In the genomic region with DNA sequence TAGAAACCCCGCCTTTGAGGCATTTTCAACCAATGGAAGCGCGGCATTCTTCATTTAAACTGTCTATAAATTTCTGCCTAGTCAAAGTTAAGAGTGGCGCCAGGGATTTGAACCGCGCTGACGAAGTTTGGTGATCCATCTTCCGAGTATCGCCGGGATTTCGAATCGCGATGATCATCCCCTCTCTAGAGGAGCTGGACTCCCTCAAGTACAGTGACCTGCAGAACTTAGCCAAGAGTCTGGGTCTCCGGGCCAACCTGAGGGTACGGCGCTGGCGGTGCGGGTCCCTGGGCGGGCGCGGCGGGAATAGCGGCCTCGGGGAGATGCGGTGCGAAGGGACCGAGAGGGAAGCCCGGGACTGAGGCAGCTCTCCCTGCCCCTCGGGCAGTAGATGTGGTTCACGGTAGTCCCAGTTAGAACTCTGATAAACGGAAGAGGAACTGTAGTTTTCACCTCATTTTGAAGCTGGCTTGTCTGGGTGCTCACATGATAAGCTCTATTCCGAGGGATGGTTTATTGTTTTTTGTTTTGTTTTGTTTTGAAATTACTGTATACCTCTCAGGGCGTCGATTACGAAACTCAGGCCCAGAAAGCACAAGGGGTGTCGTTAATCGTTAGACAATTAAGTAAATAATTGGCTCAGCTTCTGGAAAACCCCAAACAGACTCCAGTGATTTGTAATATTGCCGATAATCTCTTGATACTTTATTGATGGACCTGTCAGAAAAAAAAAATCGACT, we compare ENCODE assay signal across 1 cellular context.
A peak's percentile ranks its signal among the peaks of the same experiment; 100 is the strongest.
TF ChIP-seq lines count a peak whose summit lies in the region.

A gene with protein sequence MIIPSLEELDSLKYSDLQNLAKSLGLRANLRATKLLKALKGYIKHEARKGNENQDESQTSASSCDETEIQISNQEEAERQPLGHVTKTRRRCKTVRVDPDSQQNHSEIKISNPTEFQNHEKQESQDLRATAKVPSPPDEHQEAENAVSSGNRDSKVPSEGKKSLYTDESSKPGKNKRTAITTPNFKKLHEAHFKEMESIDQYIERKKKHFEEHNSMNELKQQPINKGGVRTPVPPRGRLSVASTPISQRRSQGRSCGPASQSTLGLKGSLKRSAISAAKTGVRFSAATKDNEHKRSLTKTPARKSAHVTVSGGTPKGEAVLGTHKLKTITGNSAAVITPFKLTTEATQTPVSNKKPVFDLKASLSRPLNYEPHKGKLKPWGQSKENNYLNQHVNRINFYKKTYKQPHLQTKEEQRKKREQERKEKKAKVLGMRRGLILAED (plus strand): TSS at position 94 of the 740 bp plus-strand sequence. CDS start 77 bp downstream, at position 171.

TF ChIP-seq in K562, 482 proteins besides CTCF, POLR2A, EP300 and RAD21 (continued from another document and continues in another):
- TF ChIP-seq, protein P1, sequence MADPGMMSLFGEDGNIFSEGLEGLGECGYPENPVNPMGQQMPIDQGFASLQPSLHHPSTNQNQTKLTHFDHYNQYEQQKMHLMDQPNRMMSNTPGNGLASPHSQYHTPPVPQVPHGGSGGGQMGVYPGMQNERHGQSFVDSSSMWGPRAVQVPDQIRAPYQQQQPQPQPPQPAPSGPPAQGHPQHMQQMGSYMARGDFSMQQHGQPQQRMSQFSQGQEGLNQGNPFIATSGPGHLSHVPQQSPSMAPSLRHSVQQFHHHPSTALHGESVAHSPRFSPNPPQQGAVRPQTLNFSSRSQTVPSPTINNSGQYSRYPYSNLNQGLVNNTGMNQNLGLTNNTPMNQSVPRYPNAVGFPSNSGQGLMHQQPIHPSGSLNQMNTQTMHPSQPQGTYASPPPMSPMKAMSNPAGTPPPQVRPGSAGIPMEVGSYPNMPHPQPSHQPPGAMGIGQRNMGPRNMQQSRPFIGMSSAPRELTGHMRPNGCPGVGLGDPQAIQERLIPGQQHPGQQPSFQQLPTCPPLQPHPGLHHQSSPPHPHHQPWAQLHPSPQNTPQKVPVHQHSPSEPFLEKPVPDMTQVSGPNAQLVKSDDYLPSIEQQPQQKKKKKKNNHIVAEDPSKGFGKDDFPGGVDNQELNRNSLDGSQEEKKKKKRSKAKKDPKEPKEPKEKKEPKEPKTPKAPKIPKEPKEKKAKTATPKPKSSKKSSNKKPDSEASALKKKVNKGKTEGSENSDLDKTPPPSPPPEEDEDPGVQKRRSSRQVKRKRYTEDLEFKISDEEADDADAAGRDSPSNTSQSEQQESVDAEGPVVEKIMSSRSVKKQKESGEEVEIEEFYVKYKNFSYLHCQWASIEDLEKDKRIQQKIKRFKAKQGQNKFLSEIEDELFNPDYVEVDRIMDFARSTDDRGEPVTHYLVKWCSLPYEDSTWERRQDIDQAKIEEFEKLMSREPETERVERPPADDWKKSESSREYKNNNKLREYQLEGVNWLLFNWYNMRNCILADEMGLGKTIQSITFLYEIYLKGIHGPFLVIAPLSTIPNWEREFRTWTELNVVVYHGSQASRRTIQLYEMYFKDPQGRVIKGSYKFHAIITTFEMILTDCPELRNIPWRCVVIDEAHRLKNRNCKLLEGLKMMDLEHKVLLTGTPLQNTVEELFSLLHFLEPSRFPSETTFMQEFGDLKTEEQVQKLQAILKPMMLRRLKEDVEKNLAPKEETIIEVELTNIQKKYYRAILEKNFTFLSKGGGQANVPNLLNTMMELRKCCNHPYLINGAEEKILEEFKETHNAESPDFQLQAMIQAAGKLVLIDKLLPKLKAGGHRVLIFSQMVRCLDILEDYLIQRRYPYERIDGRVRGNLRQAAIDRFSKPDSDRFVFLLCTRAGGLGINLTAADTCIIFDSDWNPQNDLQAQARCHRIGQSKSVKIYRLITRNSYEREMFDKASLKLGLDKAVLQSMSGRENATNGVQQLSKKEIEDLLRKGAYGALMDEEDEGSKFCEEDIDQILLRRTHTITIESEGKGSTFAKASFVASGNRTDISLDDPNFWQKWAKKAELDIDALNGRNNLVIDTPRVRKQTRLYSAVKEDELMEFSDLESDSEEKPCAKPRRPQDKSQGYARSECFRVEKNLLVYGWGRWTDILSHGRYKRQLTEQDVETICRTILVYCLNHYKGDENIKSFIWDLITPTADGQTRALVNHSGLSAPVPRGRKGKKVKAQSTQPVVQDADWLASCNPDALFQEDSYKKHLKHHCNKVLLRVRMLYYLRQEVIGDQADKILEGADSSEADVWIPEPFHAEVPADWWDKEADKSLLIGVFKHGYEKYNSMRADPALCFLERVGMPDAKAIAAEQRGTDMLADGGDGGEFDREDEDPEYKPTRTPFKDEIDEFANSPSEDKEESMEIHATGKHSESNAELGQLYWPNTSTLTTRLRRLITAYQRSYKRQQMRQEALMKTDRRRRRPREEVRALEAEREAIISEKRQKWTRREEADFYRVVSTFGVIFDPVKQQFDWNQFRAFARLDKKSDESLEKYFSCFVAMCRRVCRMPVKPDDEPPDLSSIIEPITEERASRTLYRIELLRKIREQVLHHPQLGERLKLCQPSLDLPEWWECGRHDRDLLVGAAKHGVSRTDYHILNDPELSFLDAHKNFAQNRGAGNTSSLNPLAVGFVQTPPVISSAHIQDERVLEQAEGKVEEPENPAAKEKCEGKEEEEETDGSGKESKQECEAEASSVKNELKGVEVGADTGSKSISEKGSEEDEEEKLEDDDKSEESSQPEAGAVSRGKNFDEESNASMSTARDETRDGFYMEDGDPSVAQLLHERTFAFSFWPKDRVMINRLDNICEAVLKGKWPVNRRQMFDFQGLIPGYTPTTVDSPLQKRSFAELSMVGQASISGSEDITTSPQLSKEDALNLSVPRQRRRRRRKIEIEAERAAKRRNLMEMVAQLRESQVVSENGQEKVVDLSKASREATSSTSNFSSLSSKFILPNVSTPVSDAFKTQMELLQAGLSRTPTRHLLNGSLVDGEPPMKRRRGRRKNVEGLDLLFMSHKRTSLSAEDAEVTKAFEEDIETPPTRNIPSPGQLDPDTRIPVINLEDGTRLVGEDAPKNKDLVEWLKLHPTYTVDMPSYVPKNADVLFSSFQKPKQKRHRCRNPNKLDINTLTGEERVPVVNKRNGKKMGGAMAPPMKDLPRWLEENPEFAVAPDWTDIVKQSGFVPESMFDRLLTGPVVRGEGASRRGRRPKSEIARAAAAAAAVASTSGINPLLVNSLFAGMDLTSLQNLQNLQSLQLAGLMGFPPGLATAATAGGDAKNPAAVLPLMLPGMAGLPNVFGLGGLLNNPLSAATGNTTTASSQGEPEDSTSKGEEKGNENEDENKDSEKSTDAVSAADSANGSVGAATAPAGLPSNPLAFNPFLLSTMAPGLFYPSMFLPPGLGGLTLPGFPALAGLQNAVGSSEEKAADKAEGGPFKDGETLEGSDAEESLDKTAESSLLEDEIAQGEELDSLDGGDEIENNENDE (IDR thresholded peaks at IDR 0.05; ENCODE audit: low read depth, low read length) = no peak
- TF ChIP-seq SMARCC2 (IDR thresholded peaks at IDR 0.05; ENCODE audit: low read depth) (no peak), RBM25 (IDR thresholded peaks at IDR 0.05; ENCODE audit: low read depth, low read length, severe bottlenecking) (peak; percentile 54), NFIX (CRISPR knock-in tag; IDR thresholded peaks at IDR 0.05; ENCODE audit: low read depth) (no peak), TAF15 (IDR thresholded peaks at IDR 0.05; ENCODE audit: low read depth, low read length) (no peak), BCL6 (CRISPR knock-in tag; IDR thresholded peaks at IDR 0.05) (no peak), KDM2B (CRISPR knock-in tag; IDR thresholded peaks at IDR 0.05) (peak; percentile 92; the same call in 1 of the 2 replicates), NELFE (IDR thresholded peaks at IDR 0.05; ENCODE audit: insufficient read depth, insufficient read length) (no peak), MAFK (IDR thresholded peaks at IDR 0.05; ENCODE audit: low read length) (peak; percentile 22; the same call in 1 of the 2 replicates), WHSC1 (IDR thresholded peaks at IDR 0.05; ENCODE audit: low read length) (no peak), HDAC3 (IDR thresholded peaks at IDR 0.05; ENCODE audit: borderline replicate concordance, partially characterized antibody) (no peak), POU5F1 (IDR thresholded peaks at IDR 0.05; ENCODE audit: borderline replicate concordance, low read depth, low read length, partially characterized antibody) (no peak), MTA1 (IDR thresholded peaks at IDR 0.05; ENCODE audit: borderline replicate concordance) (no peak), SMAD3 (CRISPR knock-in tag; conservative IDR thresholded peaks at IDR 0.05) (no peak), ZNF584 (CRISPR knock-in tag; IDR thresholded peaks at IDR 0.05; ENCODE audit: low read depth) (no peak)
- TF ChIP-seq, protein P2, sequence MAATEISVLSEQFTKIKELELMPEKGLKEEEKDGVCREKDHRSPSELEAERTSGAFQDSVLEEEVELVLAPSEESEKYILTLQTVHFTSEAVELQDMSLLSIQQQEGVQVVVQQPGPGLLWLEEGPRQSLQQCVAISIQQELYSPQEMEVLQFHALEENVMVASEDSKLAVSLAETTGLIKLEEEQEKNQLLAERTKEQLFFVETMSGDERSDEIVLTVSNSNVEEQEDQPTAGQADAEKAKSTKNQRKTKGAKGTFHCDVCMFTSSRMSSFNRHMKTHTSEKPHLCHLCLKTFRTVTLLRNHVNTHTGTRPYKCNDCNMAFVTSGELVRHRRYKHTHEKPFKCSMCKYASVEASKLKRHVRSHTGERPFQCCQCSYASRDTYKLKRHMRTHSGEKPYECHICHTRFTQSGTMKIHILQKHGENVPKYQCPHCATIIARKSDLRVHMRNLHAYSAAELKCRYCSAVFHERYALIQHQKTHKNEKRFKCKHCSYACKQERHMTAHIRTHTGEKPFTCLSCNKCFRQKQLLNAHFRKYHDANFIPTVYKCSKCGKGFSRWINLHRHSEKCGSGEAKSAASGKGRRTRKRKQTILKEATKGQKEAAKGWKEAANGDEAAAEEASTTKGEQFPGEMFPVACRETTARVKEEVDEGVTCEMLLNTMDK (IDR thresholded peaks at IDR 0.05; ENCODE audit: borderline replicate concordance, insufficient read depth, low read depth, low read length, poor library complexity, severe bottlenecking) = no peak
- TF ChIP-seq, protein P3, sequence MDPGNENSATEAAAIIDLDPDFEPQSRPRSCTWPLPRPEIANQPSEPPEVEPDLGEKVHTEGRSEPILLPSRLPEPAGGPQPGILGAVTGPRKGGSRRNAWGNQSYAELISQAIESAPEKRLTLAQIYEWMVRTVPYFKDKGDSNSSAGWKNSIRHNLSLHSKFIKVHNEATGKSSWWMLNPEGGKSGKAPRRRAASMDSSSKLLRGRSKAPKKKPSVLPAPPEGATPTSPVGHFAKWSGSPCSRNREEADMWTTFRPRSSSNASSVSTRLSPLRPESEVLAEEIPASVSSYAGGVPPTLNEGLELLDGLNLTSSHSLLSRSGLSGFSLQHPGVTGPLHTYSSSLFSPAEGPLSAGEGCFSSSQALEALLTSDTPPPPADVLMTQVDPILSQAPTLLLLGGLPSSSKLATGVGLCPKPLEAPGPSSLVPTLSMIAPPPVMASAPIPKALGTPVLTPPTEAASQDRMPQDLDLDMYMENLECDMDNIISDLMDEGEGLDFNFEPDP (CRISPR knock-in tag; IDR thresholded peaks at IDR 0.05) = no peak
- TF ChIP-seq, protein P4, sequence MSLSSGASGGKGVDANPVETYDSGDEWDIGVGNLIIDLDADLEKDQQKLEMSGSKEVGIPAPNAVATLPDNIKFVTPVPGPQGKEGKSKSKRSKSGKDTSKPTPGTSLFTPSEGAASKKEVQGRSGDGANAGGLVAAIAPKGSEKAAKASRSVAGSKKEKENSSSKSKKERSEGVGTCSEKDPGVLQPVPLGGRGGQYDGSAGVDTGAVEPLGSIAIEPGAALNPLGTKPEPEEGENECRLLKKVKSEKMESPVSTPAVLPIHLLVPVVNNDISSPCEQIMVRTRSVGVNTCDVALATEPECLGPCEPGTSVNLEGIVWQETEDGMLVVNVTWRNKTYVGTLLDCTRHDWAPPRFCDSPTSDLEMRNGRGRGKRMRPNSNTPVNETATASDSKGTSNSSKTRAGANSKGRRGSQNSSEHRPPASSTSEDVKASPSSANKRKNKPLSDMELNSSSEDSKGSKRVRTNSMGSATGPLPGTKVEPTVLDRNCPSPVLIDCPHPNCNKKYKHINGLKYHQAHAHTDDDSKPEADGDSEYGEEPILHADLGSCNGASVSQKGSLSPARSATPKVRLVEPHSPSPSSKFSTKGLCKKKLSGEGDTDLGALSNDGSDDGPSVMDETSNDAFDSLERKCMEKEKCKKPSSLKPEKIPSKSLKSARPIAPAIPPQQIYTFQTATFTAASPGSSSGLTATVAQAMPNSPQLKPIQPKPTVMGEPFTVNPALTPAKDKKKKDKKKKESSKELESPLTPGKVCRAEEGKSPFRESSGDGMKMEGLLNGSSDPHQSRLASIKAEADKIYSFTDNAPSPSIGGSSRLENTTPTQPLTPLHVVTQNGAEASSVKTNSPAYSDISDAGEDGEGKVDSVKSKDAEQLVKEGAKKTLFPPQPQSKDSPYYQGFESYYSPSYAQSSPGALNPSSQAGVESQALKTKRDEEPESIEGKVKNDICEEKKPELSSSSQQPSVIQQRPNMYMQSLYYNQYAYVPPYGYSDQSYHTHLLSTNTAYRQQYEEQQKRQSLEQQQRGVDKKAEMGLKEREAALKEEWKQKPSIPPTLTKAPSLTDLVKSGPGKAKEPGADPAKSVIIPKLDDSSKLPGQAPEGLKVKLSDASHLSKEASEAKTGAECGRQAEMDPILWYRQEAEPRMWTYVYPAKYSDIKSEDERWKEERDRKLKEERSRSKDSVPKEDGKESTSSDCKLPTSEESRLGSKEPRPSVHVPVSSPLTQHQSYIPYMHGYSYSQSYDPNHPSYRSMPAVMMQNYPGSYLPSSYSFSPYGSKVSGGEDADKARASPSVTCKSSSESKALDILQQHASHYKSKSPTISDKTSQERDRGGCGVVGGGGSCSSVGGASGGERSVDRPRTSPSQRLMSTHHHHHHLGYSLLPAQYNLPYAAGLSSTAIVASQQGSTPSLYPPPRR (CRISPR knock-in tag; IDR thresholded peaks at IDR 0.05; ENCODE audit: borderline replicate concordance) = 0 out of 2 replicates have a peak, but pooled peaks have one; percentile 22
- TF ChIP-seq, protein P5, sequence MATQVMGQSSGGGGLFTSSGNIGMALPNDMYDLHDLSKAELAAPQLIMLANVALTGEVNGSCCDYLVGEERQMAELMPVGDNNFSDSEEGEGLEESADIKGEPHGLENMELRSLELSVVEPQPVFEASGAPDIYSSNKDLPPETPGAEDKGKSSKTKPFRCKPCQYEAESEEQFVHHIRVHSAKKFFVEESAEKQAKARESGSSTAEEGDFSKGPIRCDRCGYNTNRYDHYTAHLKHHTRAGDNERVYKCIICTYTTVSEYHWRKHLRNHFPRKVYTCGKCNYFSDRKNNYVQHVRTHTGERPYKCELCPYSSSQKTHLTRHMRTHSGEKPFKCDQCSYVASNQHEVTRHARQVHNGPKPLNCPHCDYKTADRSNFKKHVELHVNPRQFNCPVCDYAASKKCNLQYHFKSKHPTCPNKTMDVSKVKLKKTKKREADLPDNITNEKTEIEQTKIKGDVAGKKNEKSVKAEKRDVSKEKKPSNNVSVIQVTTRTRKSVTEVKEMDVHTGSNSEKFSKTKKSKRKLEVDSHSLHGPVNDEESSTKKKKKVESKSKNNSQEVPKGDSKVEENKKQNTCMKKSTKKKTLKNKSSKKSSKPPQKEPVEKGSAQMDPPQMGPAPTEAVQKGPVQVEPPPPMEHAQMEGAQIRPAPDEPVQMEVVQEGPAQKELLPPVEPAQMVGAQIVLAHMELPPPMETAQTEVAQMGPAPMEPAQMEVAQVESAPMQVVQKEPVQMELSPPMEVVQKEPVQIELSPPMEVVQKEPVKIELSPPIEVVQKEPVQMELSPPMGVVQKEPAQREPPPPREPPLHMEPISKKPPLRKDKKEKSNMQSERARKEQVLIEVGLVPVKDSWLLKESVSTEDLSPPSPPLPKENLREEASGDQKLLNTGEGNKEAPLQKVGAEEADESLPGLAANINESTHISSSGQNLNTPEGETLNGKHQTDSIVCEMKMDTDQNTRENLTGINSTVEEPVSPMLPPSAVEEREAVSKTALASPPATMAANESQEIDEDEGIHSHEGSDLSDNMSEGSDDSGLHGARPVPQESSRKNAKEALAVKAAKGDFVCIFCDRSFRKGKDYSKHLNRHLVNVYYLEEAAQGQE (CRISPR knock-in tag; IDR thresholded peaks at IDR 0.05; ENCODE audit: low read depth) = no peak
